ENCODE assay signal across 8 cellular contexts in genomic region chr4:3956165-3956867, GRCh38.
DNase-seq lines count a peak whose midpoint lies in the region; ATAC-seq and TF ChIP-seq lines count a peak whose summit lies in the region.
"Not testable (repeated sequence)": the region's sequence is repeated elsewhere in the genome, so short reads cannot be mapped to it uniquely, and the experiment has no call there.

No MANE protein-coding gene starts in this region.

- H3K4me1 Mint-ChIP-seq in activated naive CD4-positive, alpha-beta T cell treated with anti-CD3 and anti-CD28 coated beads for 36 hours (ENCODE audit: low read depth) = peaks cover 14% of the 10 kb centered on the region
- H3K4me1 Mint-ChIP-seq in nephron = not testable (repeated sequence)
- H3K4me1 Mint-ChIP-seq in stimulated activated naive B cell treated with anti-CD40 and anti-IgM and Interleukin-4, amounts not matched to agents 10 μg/mL and 1 μg/mL and 100 μg/mL, for 72 hours = peaks cover 10 to 18% of the 10 kb centered on the region in 2 donors

- CTCF ChIA-PET in Panc1 (lab: Charles Lee); activated naive CD4-positive, alpha-beta T cell treated with anti-CD3 and anti-CD28 coated beads for 36 hours (lab: Charles Lee): not testable (repeated sequence)

- ATAC-seq in Panc1; stimulated activated naive B cell treated with anti-CD40 and anti-IgM and Interleukin-4, amounts not matched to agents 10 μg/mL and 1 μg/mL and 100 μg/mL, for 72 hours (replicated peaks): not testable (repeated sequence)

- intact Hi-C loops in Panc1 (cut with micrococcal nuclease; ENCODE audit: unreplicated experiment); activated naive CD4-positive, alpha-beta T cell treated with anti-CD3 and anti-CD28 coated beads for 36 hours (cut with micrococcal nuclease); dorsolateral prefrontal cortex (cut with DNase I): not testable (repeated sequence)

- not testable (repeated sequence) for H3K27me3 Mint-ChIP-seq in activated naive CD4-positive, alpha-beta T cell treated with anti-CD3 and anti-CD28 coated beads for 36 hours (ENCODE audit: low read depth); stimulated activated naive B cell treated with anti-CD40 and anti-IgM and Interleukin-4, amounts not matched to agents 10 μg/mL and 1 μg/mL and 100 μg/mL, for 72 hours
- peaks cover 11% of the 10 kb centered on the region for H3K27me3 Mint-ChIP-seq in nephron (ENCODE audit: low read depth)

- H3K4me3 Mint-ChIP-seq in activated naive CD4-positive, alpha-beta T cell treated with anti-CD3 and anti-CD28 coated beads for 36 hours = peak overlapping the region; percentile 88
- peak overlapping the region; percentile 91 to 96 (median 93) for H3K4me3 Mint-ChIP-seq in nephron
- peak overlapping the region; percentile 91 to 93 for H3K4me3 Mint-ChIP-seq in stimulated activated naive B cell treated with anti-CD40 and anti-IgM and Interleukin-4, amounts not matched to agents 10 μg/mL and 1 μg/mL and 100 μg/mL, for 72 hours

- BruUV-seq in Panc1 (replicated peaks; lab: Mats Ljungman, UMichigan) = not testable (repeated sequence)

- H3K4me3 ChIP-seq in ACC112 (ENCODE audit: low read depth, low read length) (peak overlapping the region; percentile 74), H7 (ENCODE audit: insufficient read depth, low read depth, low read length) (peak overlapping the region; percentile 22), Panc1 (ENCODE audit: low read depth in 2 of 2, low read length in 2 of 2) (peak overlapping the region; percentile 38 to 47), dorsolateral prefrontal cortex (peak overlapping the region in 56 of 59 donors; percentile 46 to 84 (median 72)), iPS-15b (ENCODE audit: low read depth, low read length) (peak overlapping the region; percentile 30)

- peak; percentile 1 for DNase-seq in H7
- DNase-seq in Panc1 (ENCODE audit: low read depth, low spot score); activated naive CD4-positive, alpha-beta T cell treated with anti-CD3 and anti-CD28 coated beads for 36 hours; dorsolateral prefrontal cortex; stimulated activated naive B cell treated with anti-CD40 and anti-IgM and Interleukin-4, amounts not matched to agents 10 μg/mL and 1 μg/mL and 100 μg/mL, for 72 hours: not testable (repeated sequence)

- H3K9me3 Mint-ChIP-seq in activated naive CD4-positive, alpha-beta T cell treated with anti-CD3 and anti-CD28 coated beads for 36 hours; nephron; stimulated activated naive B cell treated with anti-CD40 and anti-IgM and Interleukin-4, amounts not matched to agents 10 μg/mL and 1 μg/mL and 100 μg/mL, for 72 hours: not testable (repeated sequence)

- not testable (repeated sequence) for TF ChIP-seq CTCF in Panc1 (IDR thresholded peaks at IDR 0.05); dorsolateral prefrontal cortex (IDR thresholded peaks at IDR 0.05 in 54 of 56, conservative IDR thresholded peaks at IDR 0.05 in 2 of 56; ENCODE audit: low read depth in 1 of 56, partially characterized antibody in 56 of 56); nephron (IDR thresholded peaks at IDR 0.05; ENCODE audit: unreplicated experiment in 3 of 3)

- H3K27me3 ChIP-seq in ACC112 (ENCODE audit: insufficient read depth, low read length); H7 (ENCODE audit: control insufficient read depth, insufficient read depth, low read length); Panc1 (ENCODE audit: control insufficient read depth, insufficient read depth, low read length); dorsolateral prefrontal cortex; iPS-15b (ENCODE audit: control insufficient read depth, insufficient read depth, low read length): not testable (repeated sequence)

- H3K9ac ChIP-seq in iPS-15b (ENCODE audit: low read depth, low read length) = not testable (repeated sequence)

- in situ Hi-C loops in Panc1 (cut with HindIII; ENCODE audit: low pct_unique_long_range_greater_than_20kb, low sequenced_read_pairs) = not testable (repeated sequence)

- peak overlapping the region; percentile 84 for H3K27ac Mint-ChIP-seq in activated naive CD4-positive, alpha-beta T cell treated with anti-CD3 and anti-CD28 coated beads for 36 hours
- H3K27ac Mint-ChIP-seq in nephron = peak overlapping the region; percentile 78 to 90 (median 89)
- peak overlapping the region; percentile 56 for H3K27ac Mint-ChIP-seq in stimulated activated naive B cell treated with anti-CD40 and anti-IgM and Interleukin-4, amounts not matched to agents 10 μg/mL and 1 μg/mL and 100 μg/mL, for 72 hours

- H2AFZ ChIP-seq in ACC112 (ENCODE audit: low read length, unreplicated experiment) = peak overlapping the region; percentile 50

- H3K36me3 ChIP-seq in ACC112 (ENCODE audit: insufficient read depth, low read length); H7 (replicated peaks; ENCODE audit: control insufficient read depth, insufficient read depth, low read length); Panc1 (ENCODE audit: control insufficient read depth, insufficient read depth, low read length); iPS-15b (ENCODE audit: control insufficient read depth, insufficient read depth, low read length): not testable (repeated sequence)

- POLR2A ChIA-PET in Panc1 (lab: Charles Lee) = interaction anchor here (0.6 kb wide), 1 partner anchor 1406 kb away, joined by 3 read pairs; no protein-coding TSS in a partner anchor

- H3K36me3 Mint-ChIP-seq in activated naive CD4-positive, alpha-beta T cell treated with anti-CD3 and anti-CD28 coated beads for 36 hours (ENCODE audit: low read depth); nephron (ENCODE audit: low read depth); stimulated activated naive B cell treated with anti-CD40 and anti-IgM and Interleukin-4, amounts not matched to agents 10 μg/mL and 1 μg/mL and 100 μg/mL, for 72 hours: not testable (repeated sequence)

- not testable (repeated sequence) for H3K4me1 ChIP-seq in ACC112 (ENCODE audit: control insufficient read depth, insufficient read depth, low read length, unreplicated experiment); Panc1 (ENCODE audit: control insufficient read depth, insufficient read depth, low read length); iPS-15b (ENCODE audit: control insufficient read depth, insufficient read depth, low read length)

- H3K79me2 ChIP-seq in ACC112 (ENCODE audit: control insufficient read depth, insufficient read depth, low read length, unreplicated experiment) = not testable (repeated sequence)

- not testable (repeated sequence) for H3K27ac ChIP-seq in ACC112 (ENCODE audit: low read depth, low read length); Panc1 (ENCODE audit: low read length)
- H3K27ac ChIP-seq in dorsolateral prefrontal cortex = peak overlapping the region in 11 of 59 donors; percentile 38 to 84 (median 76)

- H3K9me3 ChIP-seq in Panc1 (ENCODE audit: control insufficient read depth, insufficient read depth, low read depth, low read length); iPS-15b (ENCODE audit: control insufficient read depth, insufficient read depth, low read length): not testable (repeated sequence)

Comparison
In these comparisons a context has a peak if more than half of its experiments do, and no peak if none do; other contexts are left out.
1. H3K4me3 ChIP-seq: peak in every context shown above with its lines; median percentile 74 in ACC112; 72 in dorsolateral prefrontal cortex; 42 in Panc1; 30 in iPS-15b; 22 in H7.